Comparison of ENCODE assay signal across 9 cellular contexts in the genomic region with DNA sequence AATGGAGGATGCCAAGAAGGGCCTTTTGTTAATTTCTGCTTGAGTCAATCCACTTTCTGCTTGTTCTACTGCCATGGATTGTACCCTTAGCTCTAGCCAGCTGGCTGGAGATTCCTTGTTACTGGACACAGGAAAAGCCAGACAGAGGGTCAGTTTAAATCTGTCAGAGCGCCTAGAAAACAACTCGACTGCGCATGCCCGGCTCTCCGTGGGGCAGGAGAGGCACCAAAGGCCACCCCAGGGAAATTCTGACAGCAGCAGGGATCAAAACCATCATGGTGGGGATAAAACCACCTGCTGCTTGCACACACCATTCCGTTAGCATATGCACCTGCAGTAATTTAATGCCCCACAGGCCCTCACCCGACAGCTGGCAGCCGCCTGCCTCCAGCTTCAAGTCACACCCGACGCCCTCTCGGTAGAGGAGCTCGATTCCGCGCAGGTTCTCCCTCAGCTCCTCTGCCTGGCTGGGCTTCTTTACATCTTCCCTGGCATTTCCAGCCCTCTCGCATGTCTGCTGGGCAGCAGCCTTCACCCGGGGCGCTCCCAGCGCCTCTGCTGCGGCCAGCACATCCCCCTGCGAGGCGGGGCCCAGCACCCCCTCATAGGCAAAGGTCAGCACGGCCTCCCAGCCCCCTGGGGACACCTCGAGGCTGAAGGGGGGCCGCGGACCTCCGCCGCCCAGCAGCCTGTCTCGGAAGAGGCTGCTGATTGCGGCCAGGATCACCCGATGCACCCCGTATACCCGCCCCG. TPM values are rescaled to one million over a fixed set of nuclear protein-coding genes. Genes with fewer than 3 reads are reported as not detected.
DNase-seq lines count a peak whose midpoint lies in the region; ATAC-seq and TF ChIP-seq lines count a peak whose summit lies in the region.
"Had no signal": no experiment of that assay in that cellular context is flagged by ENCODE, and none has a peak within 500 bp of the region (broad histone marks: within the 10 kb centered on the region; RNA-seq: fewer than 3 reads in every experiment).

No MANE protein-coding gene starts in this region.

- ATAC-seq in sciatic nerve, result peak; percentile 93
- ATAC-seq in GM18502 (IDR thresholded peaks at IDR 0.05; ENCODE audit: poor library complexity, unreplicated experiment), result no peak
- ATAC-seq in GM19351 (IDR thresholded peaks at IDR 0.05; ENCODE audit: unreplicated experiment), result no peak

- DNase-seq in H7 (peak; percentile 77), sciatic nerve (ENCODE audit: low spot score) (peak; percentile 85)
- DNase-seq in activated naive CD4-positive, alpha-beta T cell treated with Interleukin-2 at 50 U/mL for 16 hours, result no peak
- DNase-seq in activated CD4-positive, alpha-beta T cell treated with anti-CD3 and anti-CD28 coated beads for 48 hours, result no peak

- no peak overlapping the region for H3K27ac Mint-ChIP-seq in brain
- H3K27ac Mint-ChIP-seq: activated naive CD4-positive, alpha-beta T cell treated with anti-CD3 and anti-CD28 coated beads, Interleukin-2, amount 50 U/mL, for 24 hours had no signal

- no peaks in the 10 kb centered on the region for H3K36me3 Mint-ChIP-seq in brain
- H3K36me3 Mint-ChIP-seq: activated naive CD4-positive, alpha-beta T cell treated with anti-CD3 and anti-CD28 coated beads, Interleukin-2, amount 50 U/mL, for 24 hours had no signal

- no peak for TF ChIP-seq CTCF in brain (conservative IDR thresholded peaks at IDR 0.05)

- peaks cover 30% of the 10 kb centered on the region for H3K27me3 Mint-ChIP-seq in brain
- H3K27me3 Mint-ChIP-seq: activated naive CD4-positive, alpha-beta T cell treated with anti-CD3 and anti-CD28 coated beads, Interleukin-2, amount 50 U/mL, for 24 hours had no signal

- H3K4me3 Mint-ChIP-seq in brain, result peak overlapping the region in 3 of 5 experiments; percentile 46 to 60 (median 50)
- H3K4me3 Mint-ChIP-seq: activated naive CD4-positive, alpha-beta T cell treated with anti-CD3 and anti-CD28 coated beads, Interleukin-2, amount 50 U/mL, for 24 hours had no signal

- peak overlapping the region; percentile 17; the same call in 1 of the 2 replicates for H3K4me3 ChIP-seq in H7 (ENCODE audit: insufficient read depth, low read depth, low read length)
- H3K4me3 ChIP-seq in iPS-18c (ENCODE audit: insufficient read depth, low read depth, low read length), result peak overlapping the region; percentile 16

- no peaks in the 10 kb centered on the region; the same call in 1 of the 2 replicates for H3K27me3 ChIP-seq in H7 (ENCODE audit: control insufficient read depth, insufficient read depth, low read length)

- H3K9me3 ChIP-seq in iPS-18c (ENCODE audit: control insufficient read depth, insufficient read depth, low read length), result no peaks in the 10 kb centered on the region

- no peaks in the 10 kb centered on the region for H3K36me3 ChIP-seq in H7 (replicated peaks; ENCODE audit: control insufficient read depth, insufficient read depth, low read length)

- H3K4me1 Mint-ChIP-seq in brain, result peaks cover 6% of the 10 kb centered on the region

- H3K9me3 Mint-ChIP-seq in brain, result no peaks in the 10 kb centered on the region
- H3K9me3 Mint-ChIP-seq: activated naive CD4-positive, alpha-beta T cell treated with anti-CD3 and anti-CD28 coated beads, Interleukin-2, amount 50 U/mL, for 24 hours had no signal

- intact Hi-C loops in sciatic nerve (cut with DNase I), result no loop called here

RNA-seq across cellular contexts. Expression of a gene that starts 1.1 kb away (rescaled TPM):
- total RNA-seq in H7 (2014; rRNA removed; shearing (Covaris generic)), result 0.28 TPM in 1 of 2 replicates, not detected in the other
- not detected for polyA plus RNA-seq in brain (ENCODE audit: insufficient read depth, low read depth, low replicate concordance)
- total RNA-seq in sciatic nerve, result 2.1 TPM

RNA-seq across cellular contexts. Expression of a gene that starts 19.7 kb away (rescaled TPM):
- total RNA-seq in H7 (2014; rRNA removed; shearing (Covaris generic)), result 58.4 and 62.6 TPM in 2 replicates
- 28.0 TPM for polyA plus RNA-seq in brain (ENCODE audit: insufficient read depth, low read depth, low replicate concordance)
- total RNA-seq in sciatic nerve, result 38.8 TPM

RNA-seq across cellular contexts. Expression of a gene that starts 20.1 kb away (rescaled TPM):
- total RNA-seq in H7 (2014; rRNA removed; shearing (Covaris generic)), result 87.1 and 106 TPM in 2 replicates
- 273 TPM for polyA plus RNA-seq in brain (ENCODE audit: insufficient read depth, low read depth, low replicate concordance)
- 68.0 TPM for total RNA-seq in sciatic nerve

RNA-seq across cellular contexts. Expression of a gene that starts 21.6 kb away (rescaled TPM):
- 10.5 and 12.6 TPM in 2 replicates for total RNA-seq in H7 (2014; rRNA removed; shearing (Covaris generic))
- 4.8 TPM for polyA plus RNA-seq in brain (ENCODE audit: insufficient read depth, low read depth, low replicate concordance)
- total RNA-seq in sciatic nerve, result 44.7 TPM

RNA-seq across cellular contexts. Expression of a gene that starts 26.4 kb away (rescaled TPM):
- total RNA-seq in H7 (2014; rRNA removed; shearing (Covaris generic)), result 33.6 and 36.1 TPM in 2 replicates
- polyA plus RNA-seq in brain (ENCODE audit: insufficient read depth, low read depth, low replicate concordance), result 34.4 TPM
- 33.0 TPM for total RNA-seq in sciatic nerve

Comparison
In these comparisons a context has a peak if more than half of its experiments do, and no peak if none do; other contexts are left out.
1. DNase-seq: peak in H7 (single experiment) and sciatic nerve (single experiment); none in activated naive CD4-positive, alpha-beta T cell treated with Interleukin-2 at 50 U/mL for 16 hours (single experiment) and activated CD4-positive, alpha-beta T cell treated with anti-CD3 and anti-CD28 coated beads for 48 hours (single experiment).